In genomic region chr13:110156186-110157065, GRCh38 we compare ENCODE assay signal across 17 cellular contexts.
A peak's percentile ranks its signal among the peaks of the same experiment; 100 is the strongest.
DNase-seq lines count a peak whose midpoint lies in the region; ATAC-seq and TF ChIP-seq lines count a peak whose summit lies in the region.
"Had no signal": no experiment of that assay in that cellular context is flagged by ENCODE, and none has a peak within 500 bp of the region (broad histone marks: within the 10 kb centered on the region; RNA-seq: fewer than 3 reads in every experiment).

No MANE protein-coding gene starts in this region.

- H3K36me3 ChIP-seq in neutrophil = no peaks in the 10 kb centered on the region

- peak; percentile 36 for DNase-seq in EH (ENCODE audit: low read depth)
- peak; percentile 68 for DNase-seq in astrocyte of the hippocampus (ENCODE audit: low read depth, low spot score)
- peak; percentile 4 for DNase-seq in fibroblast of mammary gland (ENCODE audit: low read depth)
- no peak for DNase-seq in NCI-H187 treated with DMSO at 0.1 percent for 48 hours (lab: John Stamatoyannopoulos, UW)
- DNase-seq: Caco-2, GOT3, MV-4-11, NCI-H1436 treated with DMSO at 0.1 percent for 48 hours, NCI-H2107, NCI-H446 had no signal

- H3K9me3 ChIP-seq in neutrophil = no peaks in the 10 kb centered on the region
- H3K9me3 ChIP-seq: A549, Caco-2 had no signal

- H3K27me3 ChIP-seq in neutrophil = no peaks in the 10 kb centered on the region

- no peak for TF ChIP-seq CTCF in fibroblast of mammary gland (conservative IDR thresholded peaks at IDR 0.05; ENCODE audit: control insufficient read depth, insufficient read depth, low read depth, low read length)
- no peak for TF ChIP-seq CTCF in neutrophil (IDR thresholded peaks at IDR 0.05)

- H3K4me1 ChIP-seq in neutrophil (ENCODE audit: control insufficient read depth in 1 of 2, insufficient read depth in 1 of 2, low read depth in 1 of 2, low read length in 1 of 2) = peaks cover 40 to 45% of the 10 kb centered on the region in 2 experiments
- H3K4me1 ChIP-seq: A549, Caco-2 had no signal

- ATAC-seq in GM18909 (IDR thresholded peaks at IDR 0.05; ENCODE audit: poor library complexity, unreplicated experiment) = no peak
- no peak for ATAC-seq in HG03095 (IDR thresholded peaks at IDR 0.05; ENCODE audit: unreplicated experiment)
- ATAC-seq in HG03442 (IDR thresholded peaks at IDR 0.05; ENCODE audit: unreplicated experiment) = no peak
- ATAC-seq: A549, Panc1, Right ventricle myocardium inferior had no signal

- H3K27ac ChIP-seq in neutrophil = peak overlapping the region; percentile 66
- H3K27ac ChIP-seq: A549 had no signal

- H3K4me3 ChIP-seq in fibroblast of mammary gland (ENCODE audit: control insufficient read depth, low read depth, low read length) (no peak overlapping the region), neutrophil (ENCODE audit: low read depth in 1 of 2, low read length in 1 of 2) (no peak overlapping the region)
- H3K4me3 ChIP-seq: A549 had no signal
